ENCODE assay signal across 1 cellular context in the genomic region with DNA sequence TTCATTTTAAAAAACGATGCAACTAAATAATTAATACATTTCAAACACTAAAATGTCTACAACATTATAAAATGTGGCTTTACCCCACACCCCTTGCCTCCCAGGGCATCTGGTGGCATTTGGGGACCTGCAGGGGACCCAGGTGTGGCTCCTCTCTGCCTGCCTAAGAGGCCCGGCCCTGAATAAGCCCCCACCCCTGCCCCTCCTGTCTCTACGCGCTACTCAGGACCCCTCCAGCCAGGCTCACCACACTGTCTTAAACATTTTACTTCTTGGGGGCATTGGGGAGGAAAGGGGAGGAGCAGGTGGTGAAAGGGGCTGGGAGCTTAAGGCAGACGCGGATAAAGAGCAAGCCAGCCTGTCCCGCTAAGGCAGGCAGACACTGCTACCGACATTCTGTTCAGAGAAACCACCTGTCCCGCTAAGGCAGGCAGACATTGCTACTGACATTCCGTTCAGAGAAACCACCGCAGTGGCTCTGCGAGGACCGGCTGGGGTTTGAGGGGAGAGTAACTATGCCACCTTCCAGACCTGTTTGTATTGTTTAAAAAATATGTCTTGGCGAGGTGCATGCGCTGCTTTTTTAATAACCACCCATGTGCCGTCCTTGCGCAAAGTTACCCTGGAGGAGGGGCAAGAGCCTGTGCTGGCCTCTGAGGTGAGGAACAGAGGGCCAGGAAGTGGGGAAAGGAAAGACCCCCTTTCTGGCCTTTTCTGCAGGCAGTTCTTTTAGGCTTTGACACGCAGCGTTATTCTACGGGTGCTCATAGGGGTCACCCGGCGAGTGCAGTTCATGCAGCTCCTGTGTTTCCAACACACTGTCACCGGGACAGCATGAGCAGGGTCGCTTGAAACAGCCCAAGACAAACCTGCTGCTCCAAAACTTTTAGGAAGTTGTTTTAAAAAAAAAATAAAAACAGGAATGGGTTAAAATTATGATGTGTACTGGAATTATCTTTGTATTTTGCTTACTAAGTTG.
TF ChIP-seq lines count a peak whose summit lies in the region.

No MANE protein-coding gene starts in this region.

TF ChIP-seq in H1, 55 proteins besides CTCF, POLR2A, EP300 and RAD21:
- TF ChIP-seq, protein P1, sequence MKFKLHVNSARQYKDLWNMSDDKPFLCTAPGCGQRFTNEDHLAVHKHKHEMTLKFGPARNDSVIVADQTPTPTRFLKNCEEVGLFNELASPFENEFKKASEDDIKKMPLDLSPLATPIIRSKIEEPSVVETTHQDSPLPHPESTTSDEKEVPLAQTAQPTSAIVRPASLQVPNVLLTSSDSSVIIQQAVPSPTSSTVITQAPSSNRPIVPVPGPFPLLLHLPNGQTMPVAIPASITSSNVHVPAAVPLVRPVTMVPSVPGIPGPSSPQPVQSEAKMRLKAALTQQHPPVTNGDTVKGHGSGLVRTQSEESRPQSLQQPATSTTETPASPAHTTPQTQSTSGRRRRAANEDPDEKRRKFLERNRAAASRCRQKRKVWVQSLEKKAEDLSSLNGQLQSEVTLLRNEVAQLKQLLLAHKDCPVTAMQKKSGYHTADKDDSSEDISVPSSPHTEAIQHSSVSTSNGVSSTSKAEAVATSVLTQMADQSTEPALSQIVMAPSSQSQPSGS (IDR thresholded peaks at IDR 0.05; ENCODE audit: low read length), result no peak
- no peak for TF ChIP-seq POU5F1 (IDR thresholded peaks at IDR 0.05; ENCODE audit: low read depth, low read length)
- no peak for TF ChIP-seq TEAD4 (IDR thresholded peaks at IDR 0.05; ENCODE audit: low read depth, low read length)
- TF ChIP-seq BCL11A (IDR thresholded peaks at IDR 0.05; ENCODE audit: low read depth in 2 of 2, low read length in 2 of 2), result no peak
- TF ChIP-seq, protein P2, sequence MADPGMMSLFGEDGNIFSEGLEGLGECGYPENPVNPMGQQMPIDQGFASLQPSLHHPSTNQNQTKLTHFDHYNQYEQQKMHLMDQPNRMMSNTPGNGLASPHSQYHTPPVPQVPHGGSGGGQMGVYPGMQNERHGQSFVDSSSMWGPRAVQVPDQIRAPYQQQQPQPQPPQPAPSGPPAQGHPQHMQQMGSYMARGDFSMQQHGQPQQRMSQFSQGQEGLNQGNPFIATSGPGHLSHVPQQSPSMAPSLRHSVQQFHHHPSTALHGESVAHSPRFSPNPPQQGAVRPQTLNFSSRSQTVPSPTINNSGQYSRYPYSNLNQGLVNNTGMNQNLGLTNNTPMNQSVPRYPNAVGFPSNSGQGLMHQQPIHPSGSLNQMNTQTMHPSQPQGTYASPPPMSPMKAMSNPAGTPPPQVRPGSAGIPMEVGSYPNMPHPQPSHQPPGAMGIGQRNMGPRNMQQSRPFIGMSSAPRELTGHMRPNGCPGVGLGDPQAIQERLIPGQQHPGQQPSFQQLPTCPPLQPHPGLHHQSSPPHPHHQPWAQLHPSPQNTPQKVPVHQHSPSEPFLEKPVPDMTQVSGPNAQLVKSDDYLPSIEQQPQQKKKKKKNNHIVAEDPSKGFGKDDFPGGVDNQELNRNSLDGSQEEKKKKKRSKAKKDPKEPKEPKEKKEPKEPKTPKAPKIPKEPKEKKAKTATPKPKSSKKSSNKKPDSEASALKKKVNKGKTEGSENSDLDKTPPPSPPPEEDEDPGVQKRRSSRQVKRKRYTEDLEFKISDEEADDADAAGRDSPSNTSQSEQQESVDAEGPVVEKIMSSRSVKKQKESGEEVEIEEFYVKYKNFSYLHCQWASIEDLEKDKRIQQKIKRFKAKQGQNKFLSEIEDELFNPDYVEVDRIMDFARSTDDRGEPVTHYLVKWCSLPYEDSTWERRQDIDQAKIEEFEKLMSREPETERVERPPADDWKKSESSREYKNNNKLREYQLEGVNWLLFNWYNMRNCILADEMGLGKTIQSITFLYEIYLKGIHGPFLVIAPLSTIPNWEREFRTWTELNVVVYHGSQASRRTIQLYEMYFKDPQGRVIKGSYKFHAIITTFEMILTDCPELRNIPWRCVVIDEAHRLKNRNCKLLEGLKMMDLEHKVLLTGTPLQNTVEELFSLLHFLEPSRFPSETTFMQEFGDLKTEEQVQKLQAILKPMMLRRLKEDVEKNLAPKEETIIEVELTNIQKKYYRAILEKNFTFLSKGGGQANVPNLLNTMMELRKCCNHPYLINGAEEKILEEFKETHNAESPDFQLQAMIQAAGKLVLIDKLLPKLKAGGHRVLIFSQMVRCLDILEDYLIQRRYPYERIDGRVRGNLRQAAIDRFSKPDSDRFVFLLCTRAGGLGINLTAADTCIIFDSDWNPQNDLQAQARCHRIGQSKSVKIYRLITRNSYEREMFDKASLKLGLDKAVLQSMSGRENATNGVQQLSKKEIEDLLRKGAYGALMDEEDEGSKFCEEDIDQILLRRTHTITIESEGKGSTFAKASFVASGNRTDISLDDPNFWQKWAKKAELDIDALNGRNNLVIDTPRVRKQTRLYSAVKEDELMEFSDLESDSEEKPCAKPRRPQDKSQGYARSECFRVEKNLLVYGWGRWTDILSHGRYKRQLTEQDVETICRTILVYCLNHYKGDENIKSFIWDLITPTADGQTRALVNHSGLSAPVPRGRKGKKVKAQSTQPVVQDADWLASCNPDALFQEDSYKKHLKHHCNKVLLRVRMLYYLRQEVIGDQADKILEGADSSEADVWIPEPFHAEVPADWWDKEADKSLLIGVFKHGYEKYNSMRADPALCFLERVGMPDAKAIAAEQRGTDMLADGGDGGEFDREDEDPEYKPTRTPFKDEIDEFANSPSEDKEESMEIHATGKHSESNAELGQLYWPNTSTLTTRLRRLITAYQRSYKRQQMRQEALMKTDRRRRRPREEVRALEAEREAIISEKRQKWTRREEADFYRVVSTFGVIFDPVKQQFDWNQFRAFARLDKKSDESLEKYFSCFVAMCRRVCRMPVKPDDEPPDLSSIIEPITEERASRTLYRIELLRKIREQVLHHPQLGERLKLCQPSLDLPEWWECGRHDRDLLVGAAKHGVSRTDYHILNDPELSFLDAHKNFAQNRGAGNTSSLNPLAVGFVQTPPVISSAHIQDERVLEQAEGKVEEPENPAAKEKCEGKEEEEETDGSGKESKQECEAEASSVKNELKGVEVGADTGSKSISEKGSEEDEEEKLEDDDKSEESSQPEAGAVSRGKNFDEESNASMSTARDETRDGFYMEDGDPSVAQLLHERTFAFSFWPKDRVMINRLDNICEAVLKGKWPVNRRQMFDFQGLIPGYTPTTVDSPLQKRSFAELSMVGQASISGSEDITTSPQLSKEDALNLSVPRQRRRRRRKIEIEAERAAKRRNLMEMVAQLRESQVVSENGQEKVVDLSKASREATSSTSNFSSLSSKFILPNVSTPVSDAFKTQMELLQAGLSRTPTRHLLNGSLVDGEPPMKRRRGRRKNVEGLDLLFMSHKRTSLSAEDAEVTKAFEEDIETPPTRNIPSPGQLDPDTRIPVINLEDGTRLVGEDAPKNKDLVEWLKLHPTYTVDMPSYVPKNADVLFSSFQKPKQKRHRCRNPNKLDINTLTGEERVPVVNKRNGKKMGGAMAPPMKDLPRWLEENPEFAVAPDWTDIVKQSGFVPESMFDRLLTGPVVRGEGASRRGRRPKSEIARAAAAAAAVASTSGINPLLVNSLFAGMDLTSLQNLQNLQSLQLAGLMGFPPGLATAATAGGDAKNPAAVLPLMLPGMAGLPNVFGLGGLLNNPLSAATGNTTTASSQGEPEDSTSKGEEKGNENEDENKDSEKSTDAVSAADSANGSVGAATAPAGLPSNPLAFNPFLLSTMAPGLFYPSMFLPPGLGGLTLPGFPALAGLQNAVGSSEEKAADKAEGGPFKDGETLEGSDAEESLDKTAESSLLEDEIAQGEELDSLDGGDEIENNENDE (IDR thresholded peaks at IDR 0.05; ENCODE audit: insufficient replicate concordance, low read length), result no peak
- no peak for TF ChIP-seq MAFK (IDR thresholded peaks at IDR 0.05; ENCODE audit: low read depth, low read length)
- no peak for TF ChIP-seq SAP30 (IDR thresholded peaks at IDR 0.05; ENCODE audit: insufficient read depth, insufficient replicate concordance, low read length)
- no peak for TF ChIP-seq ZNF274 (IDR thresholded peaks at IDR 0.05; ENCODE audit: borderline replicate concordance, extremely low read depth, low read length)
- no peak for TF ChIP-seq KDM4A (IDR thresholded peaks at IDR 0.05; ENCODE audit: low read depth, low read length, severe bottlenecking)
